Comparison of ENCODE assay signal across 2 cellular contexts in the genomic region with DNA sequence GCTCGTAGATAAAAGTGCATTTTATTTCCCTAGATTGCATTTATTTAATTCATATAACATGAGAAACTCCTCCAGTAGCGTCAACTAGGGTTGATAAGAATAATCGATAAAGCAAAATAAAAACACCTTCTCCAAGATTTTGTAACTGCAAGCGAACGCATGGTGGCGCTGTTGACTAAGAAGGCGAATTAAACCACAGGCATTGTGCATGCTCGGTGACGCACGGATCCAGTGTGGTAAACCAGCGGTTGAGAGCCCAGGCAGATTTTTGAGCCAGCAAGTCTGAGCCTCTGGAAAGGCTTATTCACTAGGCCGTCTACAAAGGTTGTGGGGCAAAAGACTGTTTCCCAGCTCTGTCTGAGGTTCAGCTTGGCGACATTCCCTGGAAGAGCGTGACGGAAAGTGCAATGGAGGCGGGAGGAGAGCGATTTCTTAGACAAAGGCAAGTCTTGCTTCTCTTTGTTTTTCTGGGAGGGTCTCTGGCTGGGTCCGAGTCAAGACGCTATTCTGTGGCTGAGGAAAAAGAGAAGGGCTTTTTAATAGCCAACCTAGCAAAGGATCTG.
TF ChIP-seq lines count a peak whose summit lies in the region.

A gene (plus strand): TSS at position 231 of the 563 bp plus-strand sequence. CDS start 177 bp downstream, at position 408.

TF ChIP-seq in GM12878, 131 proteins besides CTCF, POLR2A, EP300 and RAD21:
- 0 out of 2 replicates have a peak, but pooled peaks have one; percentile 12 for TF ChIP-seq RUNX3 (IDR thresholded peaks at IDR 0.05; ENCODE audit: low read length)
- no peak for TF ChIP-seq ESRRA (IDR thresholded peaks at IDR 0.05; ENCODE audit: low read length)
- no peak for TF ChIP-seq BACH1 (IDR thresholded peaks at IDR 0.05; ENCODE audit: borderline replicate concordance)
- TF ChIP-seq, protein P1, sequence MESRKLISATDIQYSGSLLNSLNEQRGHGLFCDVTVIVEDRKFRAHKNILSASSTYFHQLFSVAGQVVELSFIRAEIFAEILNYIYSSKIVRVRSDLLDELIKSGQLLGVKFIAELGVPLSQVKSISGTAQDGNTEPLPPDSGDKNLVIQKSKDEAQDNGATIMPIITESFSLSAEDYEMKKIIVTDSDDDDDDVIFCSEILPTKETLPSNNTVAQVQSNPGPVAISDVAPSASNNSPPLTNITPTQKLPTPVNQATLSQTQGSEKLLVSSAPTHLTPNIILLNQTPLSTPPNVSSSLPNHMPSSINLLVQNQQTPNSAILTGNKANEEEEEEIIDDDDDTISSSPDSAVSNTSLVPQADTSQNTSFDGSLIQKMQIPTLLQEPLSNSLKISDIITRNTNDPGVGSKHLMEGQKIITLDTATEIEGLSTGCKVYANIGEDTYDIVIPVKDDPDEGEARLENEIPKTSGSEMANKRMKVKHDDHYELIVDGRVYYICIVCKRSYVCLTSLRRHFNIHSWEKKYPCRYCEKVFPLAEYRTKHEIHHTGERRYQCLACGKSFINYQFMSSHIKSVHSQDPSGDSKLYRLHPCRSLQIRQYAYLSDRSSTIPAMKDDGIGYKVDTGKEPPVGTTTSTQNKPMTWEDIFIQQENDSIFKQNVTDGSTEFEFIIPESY (IDR thresholded peaks at IDR 0.05): no peak

TF ChIP-seq in HepG2, 621 proteins besides CTCF, POLR2A, EP300 and RAD21:
- no peak for TF ChIP-seq PCBP2 (optimal IDR thresholded peaks at IDR 0.05; ENCODE audit: low read depth, low read length, poor library complexity, severe bottlenecking)
- TF ChIP-seq RBFOX2 (IDR thresholded peaks at IDR 0.05; ENCODE audit: low read depth, low read length): no peak
- TF ChIP-seq ZIK1 (CRISPR knock-in tag; IDR thresholded peaks at IDR 0.05; ENCODE audit: borderline replicate concordance, low read depth): no peak
- no peak for TF ChIP-seq ARID2 (CRISPR knock-in tag; IDR thresholded peaks at IDR 0.05; ENCODE audit: borderline replicate concordance)
- TF ChIP-seq ZNF678 (CRISPR knock-in tag; IDR thresholded peaks at IDR 0.05): no peak
- no peak for TF ChIP-seq RFXANK (CRISPR knock-in tag; IDR thresholded peaks at IDR 0.05)
- no peak for TF ChIP-seq ZNF44 (CRISPR knock-in tag; IDR thresholded peaks at IDR 0.05)
- TF ChIP-seq FIP1L1 (IDR thresholded peaks at IDR 0.05; ENCODE audit: borderline replicate concordance, insufficient read depth, low read depth, low read length): no peak
- no peak for TF ChIP-seq ZNF124 (CRISPR knock-in tag; IDR thresholded peaks at IDR 0.05)
- no peak for TF ChIP-seq GTF3A (CRISPR knock-in tag; conservative IDR thresholded peaks at IDR 0.05)
- TF ChIP-seq BORCS8-MEF2B (CRISPR knock-in tag; IDR thresholded peaks at IDR 0.05): no peak
- TF ChIP-seq, protein P2, sequence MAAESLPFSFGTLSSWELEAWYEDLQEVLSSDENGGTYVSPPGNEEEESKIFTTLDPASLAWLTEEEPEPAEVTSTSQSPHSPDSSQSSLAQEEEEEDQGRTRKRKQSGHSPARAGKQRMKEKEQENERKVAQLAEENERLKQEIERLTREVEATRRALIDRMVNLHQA (CRISPR knock-in tag; IDR thresholded peaks at IDR 0.05): no peak
